In the genomic region with DNA sequence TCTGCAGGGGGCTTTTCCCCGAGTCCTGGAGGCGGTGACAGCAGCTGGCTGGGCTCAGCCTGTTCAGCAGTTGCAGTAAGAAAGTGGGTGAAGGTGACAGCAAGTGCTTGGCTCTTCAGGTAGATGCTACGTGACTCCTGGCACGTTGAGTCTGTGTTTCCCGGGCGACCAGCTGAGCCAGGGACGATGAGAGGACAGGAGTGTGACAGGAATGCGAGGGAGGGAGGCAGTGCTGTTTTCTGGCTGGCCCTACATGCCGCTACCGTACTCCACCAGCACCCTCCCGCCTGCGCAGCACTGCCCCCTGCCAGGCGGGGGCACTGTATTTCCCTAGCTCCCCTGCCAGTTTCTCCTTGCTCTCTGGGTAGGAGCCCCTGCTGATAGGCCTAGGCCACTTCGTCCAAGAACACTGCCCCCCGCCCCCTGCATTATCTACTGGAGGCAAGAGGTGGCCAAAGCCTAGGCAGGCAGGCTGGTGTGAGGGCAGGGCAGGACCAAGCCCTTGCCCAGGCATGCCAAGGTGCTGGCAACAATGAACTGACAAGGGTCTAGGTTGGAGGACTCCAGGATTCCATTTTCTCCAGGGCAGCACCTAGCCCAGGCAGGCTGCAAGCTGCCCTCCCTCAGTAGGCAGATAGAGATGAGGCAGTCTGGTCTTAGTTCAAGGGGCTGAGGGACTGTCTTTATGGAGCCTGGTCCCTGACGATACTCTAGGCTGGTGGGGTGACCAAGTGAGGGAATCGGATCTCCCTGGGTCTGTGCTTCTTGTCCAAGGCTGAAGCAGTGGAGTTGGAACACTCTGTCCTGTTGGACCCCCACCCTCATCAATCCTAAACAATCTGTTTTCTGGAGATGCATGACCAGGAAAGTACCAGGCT, we compare ENCODE assay signal across 8 cellular contexts. TPM values are rescaled to one million over a fixed set of nuclear protein-coding genes. Genes with fewer than 3 reads are reported as not detected.
DNase-seq lines count a peak whose midpoint lies in the region; ATAC-seq and TF ChIP-seq lines count a peak whose summit lies in the region.

No MANE protein-coding gene starts in this region.

- H3K27ac ChIP-seq in BLaER1, result no peak overlapping the region

- H4K20me1 ChIP-seq in BLaER1, result peaks cover 8% of the 10 kb centered on the region; the same call in 1 of the 2 replicates

- DNase-seq in NCI-H1092 treated with DMSO at 0.1 percent for 48 hours (lab: John Stamatoyannopoulos, UW), result peak; percentile 60
- DNase-seq in T follicular helper cell (ENCODE audit: low read depth), result peak; percentile 21
- peak; percentile 35 for DNase-seq in inferior parietal cortex (ENCODE audit: extremely low spot score)
- DNase-seq in stimulated activated CD4-positive, alpha-beta T cell treated with anti-CD3 and anti-CD28 coated beads, Interleukin-12 subunit alpha, Interleukin-12 subunit beta, amount 100 ng/mL, for 4 hours, result peak; percentile 43
- no peak for DNase-seq in middle frontal gyrus (ENCODE audit: extremely low spot score, low spot score)

- H3K4me3 ChIP-seq in BLaER1, result no peak overlapping the region

- H3K27ac Mint-ChIP-seq in brain, result peak overlapping the region; percentile 94 to 97 (median 95)

- no peaks in the 10 kb centered on the region for H3K27me3 ChIP-seq in BLaER1

- peaks cover 11% of the 10 kb centered on the region for H3K4me1 ChIP-seq in BLaER1

- H3K4me2 ChIP-seq in BLaER1, result peak overlapping the region; percentile 73; the same call in 1 of the 2 replicates

- peaks cover 49% of the 10 kb centered on the region for H3K4me1 Mint-ChIP-seq in brain

- TF ChIP-seq CTCF in brain (conservative IDR thresholded peaks at IDR 0.05), result peak; percentile 31 to 40

- peak overlapping the region; percentile 63 to 79 (median 74) for H3K4me3 Mint-ChIP-seq in brain

- H3K36me3 Mint-ChIP-seq in brain, result peaks cover 25% of the 10 kb centered on the region

- ATAC-seq in GM21390 (IDR thresholded peaks at IDR 0.05; ENCODE audit: unreplicated experiment), result peak; percentile 42

- H3K9ac ChIP-seq in BLaER1, result no peak overlapping the region

- H3K36me3 ChIP-seq in BLaER1, result peaks cover 49% of the 10 kb centered on the region

- peaks cover 0 to 4% (median 0%) of the 10 kb centered on the region in 5 experiments for H3K9me3 Mint-ChIP-seq in brain

- H3K9me3 ChIP-seq in BLaER1, result no peaks in the 10 kb centered on the region

- H3K27me3 Mint-ChIP-seq in brain, result no peaks in the 10 kb centered on the region

RNA-seq across cellular contexts. Expression of a gene that starts 19.2 kb away (rescaled TPM):
- 89.2 TPM for polyA plus RNA-seq in brain (ENCODE audit: insufficient read depth, low read depth, low replicate concordance)

RNA-seq across cellular contexts. Expression of a gene that starts 23.6 kb away (rescaled TPM):
- polyA plus RNA-seq in brain (ENCODE audit: insufficient read depth, low read depth, low replicate concordance), result 4.1 TPM

RNA-seq across cellular contexts. Expression of a gene that starts 32.8 kb away (rescaled TPM):
- 32.9 TPM for polyA plus RNA-seq in brain (ENCODE audit: insufficient read depth, low read depth, low replicate concordance)

RNA-seq across cellular contexts. Expression of a gene that starts 39.3 kb away (rescaled TPM):
- polyA plus RNA-seq in brain (ENCODE audit: insufficient read depth, low read depth, low replicate concordance), result 57.8 TPM
